31 cellular contexts compared by ENCODE assay signal in the genomic region with DNA sequence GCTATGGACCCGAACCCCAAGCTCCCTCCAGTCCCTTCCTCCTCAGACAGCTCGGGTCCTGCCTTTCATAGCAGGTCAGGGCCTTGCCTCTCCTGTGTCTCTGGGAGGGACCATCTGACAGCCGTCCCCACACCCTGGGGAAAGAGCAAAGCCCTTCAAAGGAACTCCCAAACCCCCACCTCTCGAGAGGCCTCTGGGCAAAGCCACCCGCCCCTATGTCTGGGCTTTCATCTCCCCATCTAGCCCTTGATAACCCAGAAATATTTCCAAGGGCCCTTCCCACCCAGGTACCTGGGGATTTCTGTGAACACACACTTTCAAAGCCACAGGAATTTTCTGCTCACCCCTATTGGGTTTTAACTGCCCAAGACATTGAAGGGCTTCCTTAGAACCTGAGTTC. TPM values are rescaled to one million over a fixed set of nuclear protein-coding genes. Genes with fewer than 3 reads are reported as not detected.
DNase-seq lines count a peak whose midpoint lies in the region; ATAC-seq, FAIRE-seq and TF ChIP-seq lines count a peak whose summit lies in the region.
"Had no signal": no experiment of that assay in that cellular context is flagged by ENCODE, and none has a peak within 500 bp of the region (broad histone marks: within the 10 kb centered on the region; RNA-seq: fewer than 3 reads in every experiment).

No MANE protein-coding gene starts in this region.

- no peak overlapping the region for H3K4me2 ChIP-seq in mesenchymal stem cell (ENCODE audit: low read length, poor library complexity, severe bottlenecking)
- H3K4me2 ChIP-seq: A549 had no signal

- H3K23ac ChIP-seq in mesenchymal stem cell (ENCODE audit: low read length in 2 of 2) = no peak overlapping the region

- H3K9me3 ChIP-seq in endodermal cell (ENCODE audit: control insufficient read depth, low read length) = no peaks in the 10 kb centered on the region
- no peaks in the 10 kb centered on the region for H3K9me3 ChIP-seq in mesenchymal stem cell (ENCODE audit: control insufficient read depth, low read length)
- no peaks in the 10 kb centered on the region for H3K9me3 ChIP-seq in psoas muscle
- no peaks in the 10 kb centered on the region for H3K9me3 ChIP-seq in stomach
- H3K9me3 ChIP-seq: A549 had no signal

- TF ChIP-seq POLR2A in GM12891 (IDR thresholded peaks at IDR 0.05; ENCODE audit: low read depth, low read length) (no peak), stomach (IDR thresholded peaks at IDR 0.05) (no peak)

- no peak overlapping the region for H3K18ac ChIP-seq in mesenchymal stem cell (ENCODE audit: low read depth in 1 of 2, low read length in 2 of 2)

- peaks cover 13% of the 10 kb centered on the region for H3K36me3 Mint-ChIP-seq in endodermal cell (ENCODE audit: low read depth)

- no peak overlapping the region for H2AFZ ChIP-seq in mesenchymal stem cell (ENCODE audit: low read depth, low read length)
- H2AFZ ChIP-seq: GM23248 had no signal

- no peak for TF ChIP-seq CTCF in endodermal cell (conservative IDR thresholded peaks at IDR 0.05)
- TF ChIP-seq CTCF in psoas muscle (IDR thresholded peaks at IDR 0.05) = no peak
- no peak for TF ChIP-seq CTCF in stomach (IDR thresholded peaks at IDR 0.05)

- H3K27me3 ChIP-seq in endodermal cell (ENCODE audit: control insufficient read depth, insufficient read depth, low read length, poor library complexity, severe bottlenecking) (no peaks in the 10 kb centered on the region), mesenchymal stem cell (ENCODE audit: control insufficient read depth in 1 of 2, insufficient read depth in 1 of 2, low read length in 2 of 2) (no peaks in the 10 kb centered on the region), psoas muscle (ENCODE audit: insufficient read depth in 3 of 3, low read length in 2 of 3) (no peaks in the 10 kb centered on the region), stomach (no peaks in the 10 kb centered on the region)

- H2BK15ac ChIP-seq in mesenchymal stem cell (ENCODE audit: low read depth, poor library complexity, severe bottlenecking) = no peak overlapping the region

- no peak overlapping the region for H2BK5ac ChIP-seq in mesenchymal stem cell (ENCODE audit: low read depth, low read length, poor library complexity, severe bottlenecking)

- H3K4me3 Mint-ChIP-seq in endodermal cell = no peak overlapping the region
- H3K4me3 Mint-ChIP-seq: CD4-positive, alpha-beta memory T cell had no signal

- no peaks in the 10 kb centered on the region for H3K9me3 Mint-ChIP-seq in endodermal cell
- H3K9me3 Mint-ChIP-seq: CD4-positive, alpha-beta memory T cell had no signal

- TF ChIP-seq EP300 in stomach (IDR thresholded peaks at IDR 0.05) = no peak

- ATAC-seq in psoas muscle = no peak
- ATAC-seq in GM21381 (IDR thresholded peaks at IDR 0.05; ENCODE audit: unreplicated experiment) = no peak
- ATAC-seq: A549 had no signal

- H3K4me1 ChIP-seq in endodermal cell (ENCODE audit: control insufficient read depth, insufficient read depth, low read length) (no peaks in the 10 kb centered on the region), mesenchymal stem cell (ENCODE audit: control insufficient read depth, insufficient read depth, low read depth, low read length) (peaks cover 10% of the 10 kb centered on the region), psoas muscle (peaks cover 24% of the 10 kb centered on the region), stomach (no peaks in the 10 kb centered on the region)
- H3K4me1 ChIP-seq: A549 had no signal

- H3K4me3 ChIP-seq in endodermal cell (ENCODE audit: low read length) (no peak overlapping the region), mesenchymal stem cell (ENCODE audit: insufficient read depth in 1 of 2, low read depth in 1 of 2, low read length in 2 of 2) (no peak overlapping the region), psoas muscle (no peak overlapping the region), stomach (no peak overlapping the region)
- H3K4me3 ChIP-seq: A549, GM23248, SK-N-MC had no signal

- H3K4ac ChIP-seq in mesenchymal stem cell (ENCODE audit: low read depth in 1 of 2, low read length in 2 of 2) = no peak overlapping the region

- intact Hi-C loops in psoas muscle (cut with DNase I) = no loop called here
- intact Hi-C loops in stomach (cut with DNase I; ENCODE audit: low total_unique reads) = no loop called here

- H3K27me3 Mint-ChIP-seq in endodermal cell (ENCODE audit: insufficient read depth) = no peaks in the 10 kb centered on the region
- H3K27me3 Mint-ChIP-seq: CD4-positive, alpha-beta memory T cell had no signal

- H3K27ac Mint-ChIP-seq in endodermal cell = no peak overlapping the region

- H2AK5ac ChIP-seq in mesenchymal stem cell (ENCODE audit: low read length, severe bottlenecking) = no peak overlapping the region

- peak; percentile 21 for DNase-seq in D341Med (ENCODE audit: low spot score)
- no peak for DNase-seq in endodermal cell
- no peak for DNase-seq in mesenchymal stem cell
- DNase-seq in psoas muscle = no peak
- no peak for DNase-seq in GM12891 (ENCODE audit: insufficient read length, low spot score)
- no peak for DNase-seq in stomach
- no peak for DNase-seq in activated CD8-positive, alpha-beta memory T cell treated with anti-CD3 and anti-CD28 coated beads, Interleukin-2, amount 50 U/mL, for 4 hours
- DNase-seq: AML-193; C1 segment of cervical spinal cord; CD4-positive, alpha-beta memory T cell; COR-L47; DMS 273 treated with DMSO at 0.1 percent for 48 hours; DMS79; EL; GF-D8; GM23248; H7; NCI-H1092; NCI-H1417 treated with DMSO at 0.1 percent for 48 hours; NCI-H1694 treated with DMSO at 0.1 percent for 48 hours; NCI-H2081; NCI-H2171; NCI-H226; NCI-H510A; NCI-H69; RPMI8226; SIG-M5 had no signal

- no peak overlapping the region for H4K8ac ChIP-seq in mesenchymal stem cell (ENCODE audit: low read length)

- H3K9ac ChIP-seq in endodermal cell (ENCODE audit: extremely low read depth, low read length, poor library complexity, severe bottlenecking) (no peak overlapping the region), mesenchymal stem cell (ENCODE audit: low read length) (no peak overlapping the region)
- H3K9ac ChIP-seq: GM23248 had no signal

- H3K36me3 ChIP-seq in endodermal cell (ENCODE audit: control insufficient read depth, insufficient read depth, low read length) (peaks cover 4% of the 10 kb centered on the region), mesenchymal stem cell (ENCODE audit: control insufficient read depth in 1 of 2, insufficient read depth in 2 of 2, low read depth in 1 of 2, low read length in 2 of 2) (peaks cover 20 to 26% of the 10 kb centered on the region in 2 experiments), psoas muscle (ENCODE audit: insufficient read depth in 1 of 2, low read depth in 1 of 2) (peaks cover 0 to 17% of the 10 kb centered on the region in 2 donors), stomach (peaks cover 0 to 11% (median 0%) of the 10 kb centered on the region in 4 donors)

- 81 to 82% methylated on average over 3 to 5 of the region's 5 CpGs for WGBS in endodermal cell (ENCODE audit: insufficient coverage in 1 of 2, insufficient read length in 1 of 2), 2 experiments
- WGBS in mesenchymal stem cell = 81% methylated on average over 5 of the region's 5 CpGs
- WGBS in psoas muscle, 3 donors = 79 to 88% (median 86%) methylated on average over 5 of the region's 5 CpGs
- WGBS in stomach, 5 donors = 47 to 75% (median 56%) methylated on average over 5 of the region's 5 CpGs

- no peak overlapping the region for H2BK120ac ChIP-seq in mesenchymal stem cell (ENCODE audit: low read depth, low read length)

- FAIRE-seq in GM12891 (lab: Jason Lieb, UNC) = no peak
- FAIRE-seq: A549, GM12892 had no signal

- no peak overlapping the region for H2BK12ac ChIP-seq in mesenchymal stem cell (ENCODE audit: low read length in 2 of 2)

- peak overlapping the region; percentile 38 for H3K27ac ChIP-seq in endodermal cell (ENCODE audit: low read depth, low read length)
- H3K27ac ChIP-seq in mesenchymal stem cell (ENCODE audit: low read length, poor library complexity, severe bottlenecking) = no peak overlapping the region
- H3K27ac ChIP-seq in psoas muscle = peak overlapping the region; percentile 9
- H3K27ac ChIP-seq in stomach = no peak overlapping the region
- H3K27ac ChIP-seq: A549, GM23248, SK-N-MC had no signal

- no peak overlapping the region for H3K14ac ChIP-seq in mesenchymal stem cell (ENCODE audit: low read length in 2 of 2)

- no peaks in the 10 kb centered on the region for H3K79me1 ChIP-seq in mesenchymal stem cell (replicated peaks; ENCODE audit: low read length, poor library complexity, severe bottlenecking)

- peak overlapping the region; percentile 4 for H4K91ac ChIP-seq in mesenchymal stem cell (ENCODE audit: low read length)

- H3K4me1 Mint-ChIP-seq in endodermal cell = peaks cover 2% of the 10 kb centered on the region

TF ChIP-seq in GM12891, 5 proteins besides CTCF, POLR2A, EP300 and RAD21 (continues in another document):
- no peak for TF ChIP-seq TAF1 (IDR thresholded peaks at IDR 0.05; ENCODE audit: low read depth, low read length)
- no peak for TF ChIP-seq PAX5 (IDR thresholded peaks at IDR 0.05; ENCODE audit: insufficient read depth, low read length, severe bottlenecking)
- TF ChIP-seq SPI1 (IDR thresholded peaks at IDR 0.05; ENCODE audit: low read depth, low read length) = no peak
- no peak for TF ChIP-seq POU2F2 (IDR thresholded peaks at IDR 0.05; ENCODE audit: low read depth, low read length)

RNA-seq across cellular contexts. Expression of a gene that starts 32.1 kb away (rescaled TPM):
- total RNA-seq in endodermal cell (10 to 100 TPM; 17.9 to 24.9 TPM), psoas muscle (10 to 100 TPM; 19.8 to 35.1 (median 25.5) TPM), stomach (10 to 100 TPM in 4 of 5 donors, 1 to 10 TPM in 1; 5.8 to 55.0 (median 22.8) TPM)
- 22.9 TPM for polyA plus RNA-seq in endodermal cell (2013, experiment 1 of 2)
- 16.3 TPM for polyA plus RNA-seq in endodermal cell (2013, experiment 2 of 2)
- polyA plus RNA-seq in mesenchymal stem cell (2013, experiment 1 of 2) = 12.3 TPM
- 11.3 TPM for polyA plus RNA-seq in mesenchymal stem cell (2013, experiment 2 of 2)
- polyA plus RNA-seq in psoas muscle (10 to 100 TPM; 31.7 to 44.0 (median 42.6) TPM), stomach (10 to 100 TPM; 34.1 to 47.3 (median 45.8) TPM)
- polyA plus RNA-seq in GM12891 (2012; ENCODE audit: low read depth, missing spikeins) = 25.6 TPM

RNA-seq across cellular contexts. Expression of a gene that starts 43.4 kb away (rescaled TPM):
- total RNA-seq in endodermal cell (10 to 100 TPM; 19.0 to 25.2 TPM), psoas muscle (10 to 100 TPM; 43.7 to 73.7 (median 59.0) TPM), stomach (10 to 100 TPM in 3 of 5 donors, 1 to 10 TPM in 2; 2.7 to 42.3 (median 13.9) TPM)
- 19.4 TPM for polyA plus RNA-seq in endodermal cell (2013, experiment 1 of 2)
- polyA plus RNA-seq in endodermal cell (2013, experiment 2 of 2) = 21.9 TPM
- polyA plus RNA-seq in mesenchymal stem cell (2013, experiment 1 of 2) = 43.2 TPM
- 47.0 TPM for polyA plus RNA-seq in mesenchymal stem cell (2013, experiment 2 of 2)
- polyA plus RNA-seq in psoas muscle (10 to 100 TPM; 34.8 to 64.7 (median 46.7) TPM), stomach (1 to 10 TPM; 3.8 to 9.3 (median 4.9) TPM)
- 1.6 TPM for polyA plus RNA-seq in GM12891 (2012; ENCODE audit: low read depth, missing spikeins)

RNA-seq across cellular contexts. Expression of a gene that starts 53.6 kb away (rescaled TPM):
- total RNA-seq in endodermal cell = 1 to 10 TPM; 2.6 TPM
- polyA plus RNA-seq in endodermal cell (2013, experiment 1 of 2) = 1.3 TPM
- 1.2 TPM for polyA plus RNA-seq in endodermal cell (2013, experiment 2 of 2)
- 5.2 TPM for polyA plus RNA-seq in mesenchymal stem cell (2013, experiment 1 of 2)
- 5.5 TPM for polyA plus RNA-seq in mesenchymal stem cell (2013, experiment 2 of 2)
- 1 to 10 TPM in 3 of 4 donors, under 1 TPM in 1; 0.69 to 1.2 (median 1.1) TPM for total RNA-seq in psoas muscle
- 1 to 10 TPM; 1.1 to 1.6 (median 1.2) TPM for polyA plus RNA-seq in psoas muscle
- 14.4 TPM for polyA plus RNA-seq in GM12891 (2012; ENCODE audit: low read depth, missing spikeins)
- 1 to 10 TPM; 2.0 to 5.3 (median 3.8) TPM for total RNA-seq in stomach
- 1 to 10 TPM; 4.6 to 5.9 (median 5.5) TPM for polyA plus RNA-seq in stomach

Comparison
In these comparisons a context has a peak if more than half of its experiments do, and no peak if none do; other contexts are left out.
1. H3K27ac ChIP-seq: peak in endodermal cell (single experiment) and psoas muscle (single experiment); none in mesenchymal stem cell (single experiment) and stomach (0 of 5).